Comparison of ENCODE assay signal across 9 cellular contexts in the genomic region with DNA sequence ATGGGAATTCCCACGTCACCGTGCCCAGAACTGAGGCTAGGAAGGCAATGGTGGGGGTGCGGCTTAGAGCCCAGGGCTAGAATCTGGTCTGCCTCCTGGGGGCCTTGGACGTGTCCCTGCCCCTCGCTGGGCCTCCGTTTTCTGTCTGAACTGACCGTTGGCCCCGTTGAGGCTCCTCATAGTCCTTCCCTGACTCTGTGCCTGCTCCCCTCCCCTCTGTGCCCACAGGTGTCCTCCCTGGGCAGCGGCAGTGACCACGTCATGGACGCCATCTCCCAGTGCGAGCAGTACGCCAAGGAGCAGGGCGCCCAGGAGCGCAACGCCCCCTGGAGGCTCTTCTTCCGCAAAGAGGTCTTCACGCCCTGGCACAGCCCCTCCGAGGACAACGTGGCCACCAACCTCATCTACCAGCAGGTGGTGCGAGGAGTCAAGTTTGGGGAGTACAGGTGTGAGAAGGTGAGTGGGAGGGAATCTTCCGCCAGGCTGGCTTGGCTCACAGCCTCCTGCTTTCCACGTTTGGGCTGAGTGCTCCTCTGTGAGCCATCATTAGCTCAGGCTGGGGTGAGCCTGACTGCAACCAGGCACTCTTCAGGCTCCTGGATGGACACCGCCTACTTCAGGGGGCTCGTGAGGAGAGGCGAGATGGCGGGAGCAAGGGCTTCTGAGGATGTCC.
DNase-seq lines count a peak whose midpoint lies in the region; ATAC-seq, FAIRE-seq and TF ChIP-seq lines count a peak whose summit lies in the region.
"Had no signal": no experiment of that assay in that cellular context is flagged by ENCODE, and none has a peak within 500 bp of the region (broad histone marks: within the 10 kb centered on the region; RNA-seq: fewer than 3 reads in every experiment).

No MANE protein-coding gene starts in this region.

- H2AFZ ChIP-seq in keratinocyte (ENCODE audit: control insufficient read depth, low read length), result peak overlapping the region; percentile 99

- H3K9me1 ChIP-seq in keratinocyte (ENCODE audit: control insufficient read depth, extremely low read depth, insufficient read depth, low read length), result no peaks in the 10 kb centered on the region

- dilution Hi-C loops in keratinocyte (cut with MboI; ENCODE audit: extremely low pct_ligation_motif_present, low sequenced_read_pairs), result no loop called here

- H3K36me3 ChIP-seq in CD8-positive, alpha-beta memory T cell (ENCODE audit: insufficient read depth, low read length), result no peaks in the 10 kb centered on the region
- no peaks in the 10 kb centered on the region for H3K36me3 ChIP-seq in keratinocyte (ENCODE audit: control insufficient read depth in 2 of 2, extremely low read depth in 1 of 2, insufficient read depth in 2 of 2, low read length in 2 of 2)

- TF ChIP-seq CTCF in keratinocyte (optimal IDR thresholded peaks at IDR 0.05 in 1 of 3, IDR thresholded peaks at IDR 0.05 in 1 of 3, conservative IDR thresholded peaks at IDR 0.05 in 1 of 3; ENCODE audit: extremely low read depth in 1 of 3, insufficient read depth in 2 of 3, low read length in 3 of 3), result peak; percentile 97 to 100 (median 100)

- H4K20me1 ChIP-seq in keratinocyte (ENCODE audit: control insufficient read depth, extremely low read depth, insufficient read depth, low read length), result no peaks in the 10 kb centered on the region

- no peaks in the 10 kb centered on the region for H3K4me1 ChIP-seq in CD8-positive, alpha-beta memory T cell (ENCODE audit: insufficient read depth, low read length)
- H3K4me1 ChIP-seq in keratinocyte (ENCODE audit: control insufficient read depth, extremely low read depth, insufficient read depth, low read length), result peaks cover 13% of the 10 kb centered on the region

- no peaks in the 10 kb centered on the region for H3K9me3 ChIP-seq in CD8-positive, alpha-beta memory T cell (ENCODE audit: low read length)
- peaks cover 2% of the 10 kb centered on the region for H3K9me3 ChIP-seq in keratinocyte (ENCODE audit: control insufficient read depth, low read depth, low read length)

- peak overlapping the region; percentile 81 for H3K9ac ChIP-seq in keratinocyte (ENCODE audit: control insufficient read depth, extremely low read depth, insufficient read depth, low read length)

- POLR2A ChIA-PET in CD8-positive, alpha-beta memory T cell (lab: Charles Lee), result no interaction called here

- no peaks in the 10 kb centered on the region for H3K79me2 ChIP-seq in keratinocyte (ENCODE audit: control insufficient read depth, insufficient read depth, low read length)

- FAIRE-seq in keratinocyte (lab: Jason Lieb, UNC), result peak; percentile 97

- no peak overlapping the region for H3K4me3 ChIP-seq in CD8-positive, alpha-beta memory T cell (ENCODE audit: low read length)
- peak overlapping the region; percentile 39 to 71 (median 62) for H3K4me3 ChIP-seq in keratinocyte (ENCODE audit: control insufficient read depth in 2 of 3, extremely low read depth in 1 of 3, insufficient read depth in 2 of 3, low read depth in 1 of 3, low read length in 3 of 3)

- no peaks in the 10 kb centered on the region for H3K27me3 ChIP-seq in CD8-positive, alpha-beta memory T cell (ENCODE audit: insufficient read depth, low read length, poor library complexity, severe bottlenecking)
- no peaks in the 10 kb centered on the region for H3K27me3 ChIP-seq in keratinocyte (ENCODE audit: control insufficient read depth, extremely low read depth, insufficient read depth, low read length)

- no peak overlapping the region for H3K4me3 Mint-ChIP-seq in CD8-positive, alpha-beta memory T cell

- no peaks in the 10 kb centered on the region for H3K9me3 Mint-ChIP-seq in CD8-positive, alpha-beta memory T cell

- peaks cover 0 to 4% (median 3%) of the 10 kb centered on the region in 3 donors for H3K4me1 Mint-ChIP-seq in CD8-positive, alpha-beta memory T cell

- no peaks in the 10 kb centered on the region for H3K27me3 Mint-ChIP-seq in CD8-positive, alpha-beta memory T cell

- H3K27ac Mint-ChIP-seq in CD8-positive, alpha-beta memory T cell, result no peak overlapping the region

- no peak overlapping the region for H3K27ac ChIP-seq in CD8-positive, alpha-beta memory T cell (ENCODE audit: low read depth, low read length)
- peak overlapping the region; percentile 58 for H3K27ac ChIP-seq in keratinocyte (ENCODE audit: control insufficient read depth, insufficient read depth, low read length)
- H3K27ac ChIP-seq: skin epidermis had no signal

- peak; percentile 52 for ATAC-seq in HG02885 (IDR thresholded peaks at IDR 0.05; ENCODE audit: poor library complexity, unreplicated experiment)
- no peak for ATAC-seq in GM18511 (IDR thresholded peaks at IDR 0.05; ENCODE audit: unreplicated experiment)

- no peaks in the 10 kb centered on the region for H3K36me3 Mint-ChIP-seq in CD8-positive, alpha-beta memory T cell

- peak in 3 of 5 donors; percentile 9 to 61 (median 49) for DNase-seq in CD8-positive, alpha-beta memory T cell
- DNase-seq in SHP77 (lab: John Stamatoyannopoulos, UW) (peak; percentile 97), amniotic epithelial cell (ENCODE audit: low read depth) (peak; percentile 54), keratinocyte (ENCODE audit: low read depth, low spot score) (peak; percentile 86), medulla oblongata (ENCODE audit: extremely low spot score) (no peak)
- DNase-seq in stimulated activated CD8-positive, alpha-beta memory T cell treated with anti-CD3 and anti-CD28 coated beads, Interleukin-15, amount 100 ng/mL, for 48 hours (ENCODE audit: low read depth in 2 of 2), result peak; percentile 51 to 63

- CTCF ChIA-PET in CD8-positive, alpha-beta memory T cell (lab: Charles Lee), result no interaction called here

- H3K4me2 ChIP-seq in keratinocyte (ENCODE audit: control insufficient read depth, extremely low read depth, insufficient read depth, low read depth, low read length), result peak overlapping the region; percentile 95
